In genomic region chr5:115542076-115542475, GRCh38 we compare ENCODE assay signal across 8 cellular contexts. TPM values are rescaled to one million over a fixed set of nuclear protein-coding genes. Genes with fewer than 3 reads are reported as not detected.
DNase-seq lines count a peak whose midpoint lies in the region; ATAC-seq and TF ChIP-seq lines count a peak whose summit lies in the region.

No MANE protein-coding gene starts in this region.

- no peaks in the 10 kb centered on the region for H3K9me2 ChIP-seq in PC-3 (replicated peaks; ENCODE audit: low read length)

- peak overlapping the region; percentile 93; the same call in 1 of the 2 replicates for H3K9ac ChIP-seq in PC-3 (ENCODE audit: low read length)

- peak overlapping the region; percentile 94 for H3K4me2 ChIP-seq in PC-3 (ENCODE audit: low read length)

- no peak overlapping the region for H3K27ac ChIP-seq in PC-3 (ENCODE audit: low read length)
- peak overlapping the region; percentile 97 to 99 (median 98) for H3K27ac ChIP-seq in sigmoid colon

- no peaks in the 10 kb centered on the region for H3K27me3 ChIP-seq in PC-3 (ENCODE audit: low read length)
- H3K27me3 ChIP-seq in sigmoid colon: no peaks in the 10 kb centered on the region

- WGBS in sigmoid colon, 2 donors: 4 to 30% methylated on average over 3 of the region's 3 CpGs

- peaks cover 6% of the 10 kb centered on the region; the same call in 1 of the 2 replicates for H3K9me3 ChIP-seq in PC-3 (ENCODE audit: low read length)
- H3K9me3 ChIP-seq in sigmoid colon: peaks cover 0 to 6% (median 0%) of the 10 kb centered on the region in 4 donors

- DNase-seq in GM12865 (ENCODE audit: low read depth) (no peak), PC-3 (no peak), epithelial cell of esophagus (ENCODE audit: low read depth) (no peak), sigmoid colon (no peak), SIG-M5 treated with dmso at 0.1 percent for 504 hours (lab: John Stamatoyannopoulos, UW; ENCODE audit: unreplicated experiment) (no peak), NCI-H446 (lab: John Stamatoyannopoulos, UW) (no peak), NCI-H524 treated with DMSO at 0.1 percent for 48 hours (lab: John Stamatoyannopoulos, UW) (no peak)
- DNase-seq in activated CD4-positive, CD25-positive, alpha-beta regulatory T cell (lab: John Stamatoyannopoulos, UW): no peak

- ATAC-seq in PC-3: no peak

- BruUV-seq in PC-3 (replicated peaks; lab: Mats Ljungman, UMichigan): no TSS peak

- TF ChIP-seq POLR2A in sigmoid colon (IDR thresholded peaks at IDR 0.05): no peak

- no peak for TF ChIP-seq EP300 in sigmoid colon (IDR thresholded peaks at IDR 0.05)

- peaks cover 74% of the 10 kb centered on the region for H3K79me2 ChIP-seq in PC-3 (ENCODE audit: low read length)

- POLR2A ChIA-PET in PC-3 (lab: Charles Lee; ENCODE audit: unreplicated experiment): no interaction called here

- intact Hi-C loops in PC-3 (cut with micrococcal nuclease) (loop anchor here (5.0 kb wide), 1 partner anchor 165 kb away; no protein-coding TSS in a partner anchor), sigmoid colon (cut with DNase I) (loop anchor here (5.0 kb wide), 4 partner anchors 45 to 300 kb away; partner anchors contain the start of genes AP3S1, ATG12 and TMED7)

- H3K4me3 ChIP-seq in GM12865 (ENCODE audit: low read depth, low read length) (peak overlapping the region; percentile 79), PC-3 (ENCODE audit: low read length) (peak overlapping the region; percentile 79), epithelial cell of esophagus (ENCODE audit: low read length) (peak overlapping the region; percentile 80), sigmoid colon (peak overlapping the region; percentile 72 to 98 (median 87))

- H3F3A ChIP-seq in PC-3 (ENCODE audit: low read length, unreplicated experiment): no peaks in the 10 kb centered on the region

- peaks cover 50% of the 10 kb centered on the region for H4K20me1 ChIP-seq in PC-3 (ENCODE audit: low read length)

- H3K4me1 ChIP-seq in PC-3 (ENCODE audit: insufficient read depth, low read length): peaks cover 17% of the 10 kb centered on the region; the same call in 1 of the 2 replicates
- H3K4me1 ChIP-seq in sigmoid colon: peaks cover 0 to 58% (median 44%) of the 10 kb centered on the region in 4 donors

- H3K36me3 ChIP-seq in PC-3 (ENCODE audit: low read depth, low read length) (peaks cover 55% of the 10 kb centered on the region), sigmoid colon (peaks cover 0 to 16% (median 0%) of the 10 kb centered on the region in 4 donors)

- no peak overlapping the region for H2AFZ ChIP-seq in PC-3 (ENCODE audit: low read length)

- no peak for TF ChIP-seq CTCF in GM12865 (IDR thresholded peaks at IDR 0.05; ENCODE audit: insufficient read depth, low read depth, low read length, missing control alignments)
- no peak for TF ChIP-seq CTCF in PC-3 (conservative IDR thresholded peaks at IDR 0.05; ENCODE audit: low read depth, low read length)
- TF ChIP-seq CTCF in epithelial cell of esophagus (IDR thresholded peaks at IDR 0.05; ENCODE audit: insufficient read depth, low read depth, low read length, missing control alignments): no peak
- no peak for TF ChIP-seq CTCF in sigmoid colon (IDR thresholded peaks at IDR 0.05)

- CTCF ChIA-PET in PC-3 (lab: Charles Lee): no interaction called here

RNA-seq across cellular contexts. Expression of gene FEM1C, which starts 2.5 kb away (rescaled TPM):
- total RNA-seq in PC-3 (2014; rRNA removed) (8.4 and 9.1 TPM in 2 replicates), sigmoid colon (10 to 100 TPM; 18.8 to 26.8 (median 26.6) TPM)
- 10 to 100 TPM; 12.1 to 24.0 (median 12.6) TPM for polyA plus RNA-seq in sigmoid colon
